In genomic region chr4:139458999-139459398, GRCh38 we compare ENCODE assay signal across 15 cellular contexts. TPM values are rescaled to one million over a fixed set of nuclear protein-coding genes. Genes with fewer than 3 reads are reported as not detected.
DNase-seq lines count a peak whose midpoint lies in the region; ATAC-seq, FAIRE-seq and TF ChIP-seq lines count a peak whose summit lies in the region.
"Had no signal": no experiment of that assay in that cellular context is flagged by ENCODE, and none has a peak within 500 bp of the region (broad histone marks: within the 10 kb centered on the region; RNA-seq: fewer than 3 reads in every experiment).

No MANE protein-coding gene starts in this region.

- CTCF ChIA-PET in endothelial cell of umbilical vein (lab: Charles Lee) = no interaction called here

- dilution Hi-C loops in endothelial cell of umbilical vein (cut with MboI; ENCODE audit: extremely low pct_ligation_motif_present, low sequenced_read_pairs) = no loop called here

- H3K79me2 ChIP-seq in Loucy (ENCODE audit: insufficient read depth, low read length) (peaks cover 51% of the 10 kb centered on the region), endothelial cell of umbilical vein (ENCODE audit: control insufficient read depth, insufficient read depth, low read length) (peaks cover 82% of the 10 kb centered on the region)

- peaks cover 56% of the 10 kb centered on the region for H3K4me1 Mint-ChIP-seq in osteocyte (ENCODE audit: unreplicated experiment)

- DNase-seq in ELF-1 (ENCODE audit: low read depth, low spot score) = peak; percentile 25
- DNase-seq in endothelial cell of umbilical vein (ENCODE audit: low read depth, low spot score) = no peak
- DNase-seq in osteocyte (ENCODE audit: extremely low spot score, unreplicated experiment) = no peak
- no peak for DNase-seq in NCI-H146 (lab: John Stamatoyannopoulos, UW)
- DNase-seq in GM19238 (ENCODE audit: insufficient read length, low spot score) = no peak
- DNase-seq: activated CD4-positive, alpha-beta T cell treated with anti-CD3 and anti-CD28 coated beads, Interleukin-2, amount 50 U/mL, for 48 hours; activated naive CD4-positive, alpha-beta T cell treated with anti-CD3 and anti-CD28 coated beads, Interleukin-2, amount 10 ng/mL, durations not matched to agents 7 days and 5 days; colonic mucosa; NCI-H2029; sigmoid colon; T-helper 1 cell had no signal

- H3K4me3 Mint-ChIP-seq in osteocyte (ENCODE audit: unreplicated experiment) = no peak overlapping the region
- H3K4me3 Mint-ChIP-seq: activated naive CD4-positive, alpha-beta T cell treated with anti-CD3 and anti-CD28 coated beads, Interleukin-2, amount 10 ng/mL, durations not matched to agents 7 days and 5 days had no signal

- H3K27me3 Mint-ChIP-seq in osteocyte (ENCODE audit: unreplicated experiment) = no peaks in the 10 kb centered on the region
- H3K27me3 Mint-ChIP-seq: activated naive CD4-positive, alpha-beta T cell treated with anti-CD3 and anti-CD28 coated beads, Interleukin-2, amount 10 ng/mL, durations not matched to agents 7 days and 5 days had no signal

- no peak for TF ChIP-seq POLR2A in endothelial cell of umbilical vein (IDR thresholded peaks at IDR 0.05; ENCODE audit: low read depth, low read length)

- H3K4me3 ChIP-seq in Loucy (ENCODE audit: low read length, poor library complexity, severe bottlenecking) (peak overlapping the region; percentile 80), endothelial cell of umbilical vein (replicated peaks in 1 of 3; ENCODE audit: insufficient read depth in 1 of 3, low read depth in 1 of 3, low read length in 3 of 3) (no peak overlapping the region)
- H3K4me3 ChIP-seq: colonic mucosa, GM12878, sigmoid colon had no signal

- no peaks in the 10 kb centered on the region for H3K27me3 ChIP-seq in Loucy (ENCODE audit: insufficient read depth, low read length, poor library complexity, severe bottlenecking)
- no peaks in the 10 kb centered on the region for H3K27me3 ChIP-seq in endothelial cell of umbilical vein (ENCODE audit: control insufficient read depth in 2 of 2, insufficient read depth in 2 of 2, low read length in 2 of 2)
- H3K27me3 ChIP-seq: colonic mucosa, sigmoid colon had no signal

- no peak overlapping the region for H3K27ac ChIP-seq in endothelial cell of umbilical vein (ENCODE audit: insufficient read depth, low read depth, low read length)
- H3K27ac ChIP-seq: colonic mucosa, sigmoid colon had no signal

- peaks cover 8% of the 10 kb centered on the region for H3K36me3 Mint-ChIP-seq in osteocyte (ENCODE audit: unreplicated experiment)

- H2AFZ ChIP-seq in Loucy (ENCODE audit: low read length) (no peak overlapping the region), endothelial cell of umbilical vein (ENCODE audit: low read depth, low read length) (no peak overlapping the region)

- no peaks in the 10 kb centered on the region for H3F3A ChIP-seq in Loucy (ENCODE audit: low read depth)

- FAIRE-seq in endothelial cell of umbilical vein (lab: Jason Lieb, UNC) = no peak
- FAIRE-seq: GM12878 had no signal

- H4K20me1 ChIP-seq in Loucy (ENCODE audit: insufficient read depth, low read length, poor library complexity, severe bottlenecking) (peaks cover 35% of the 10 kb centered on the region), endothelial cell of umbilical vein (replicated peaks; ENCODE audit: control insufficient read depth, extremely low read depth, insufficient read depth, low read length) (peaks cover 3% of the 10 kb centered on the region)

- no peaks in the 10 kb centered on the region for H3K9me3 Mint-ChIP-seq in osteocyte (ENCODE audit: unreplicated experiment)
- H3K9me3 Mint-ChIP-seq: activated naive CD4-positive, alpha-beta T cell treated with anti-CD3 and anti-CD28 coated beads, Interleukin-2, amount 10 ng/mL, durations not matched to agents 7 days and 5 days had no signal

- ATAC-seq in GM18858 (IDR thresholded peaks at IDR 0.05; ENCODE audit: unreplicated experiment) = no peak
- ATAC-seq: GM12878, Right ventricle myocardium inferior had no signal

- BruUV-seq in endothelial cell of umbilical vein (replicated peaks; lab: Mats Ljungman, UMichigan) = no TSS peak

- H3K9ac ChIP-seq in Loucy (ENCODE audit: low read depth, low read length, poor library complexity, severe bottlenecking) = no peak overlapping the region
- H3K9ac ChIP-seq in endothelial cell of umbilical vein (replicated peaks; ENCODE audit: extremely low read depth, insufficient read depth, low read length) = no peak overlapping the region

- H3K9me2 ChIP-seq in Loucy (replicated peaks; ENCODE audit: low read depth, low read length) = no peaks in the 10 kb centered on the region

- H3K36me3 ChIP-seq in Loucy (ENCODE audit: insufficient read depth, low read length) (no peaks in the 10 kb centered on the region), endothelial cell of umbilical vein (ENCODE audit: control insufficient read depth in 2 of 2, extremely low read depth in 1 of 2, insufficient read depth in 2 of 2, low read length in 2 of 2) (no peaks in the 10 kb centered on the region)
- H3K36me3 ChIP-seq: colonic mucosa, sigmoid colon had no signal

- H3K4me2 ChIP-seq in Loucy (ENCODE audit: low read depth, low read length, poor library complexity, severe bottlenecking) (peak overlapping the region; percentile 78), endothelial cell of umbilical vein (ENCODE audit: insufficient read depth, low read length) (no peak overlapping the region)

- peaks cover 43% of the 10 kb centered on the region for H3K4me1 ChIP-seq in Loucy (ENCODE audit: insufficient read depth, low read length, poor library complexity, severe bottlenecking)
- H3K4me1 ChIP-seq in endothelial cell of umbilical vein (ENCODE audit: control insufficient read depth, extremely low read depth, insufficient read depth, low read length) = peaks cover 36% of the 10 kb centered on the region
- H3K4me1 ChIP-seq: colonic mucosa had no signal

- H3K9me1 ChIP-seq in endothelial cell of umbilical vein (replicated peaks; ENCODE audit: control insufficient read depth, extremely low read depth, insufficient read depth, low read length) = no peaks in the 10 kb centered on the region

- intact Hi-C loops in endothelial cell of umbilical vein (cut with micrococcal nuclease) = no loop called here

- no peak for TF ChIP-seq CTCF in Loucy (conservative IDR thresholded peaks at IDR 0.05; ENCODE audit: low read length)
- TF ChIP-seq CTCF in endothelial cell of umbilical vein (IDR thresholded peaks at IDR 0.05; ENCODE audit: extremely low read depth in 1 of 2, insufficient read depth in 1 of 2, low read depth in 1 of 2, low read length in 2 of 2) = no peak
- TF ChIP-seq CTCF in osteocyte (IDR thresholded peaks at IDR 0.05) = no peak

- peak overlapping the region; percentile 66 for H3K27ac Mint-ChIP-seq in osteocyte (ENCODE audit: unreplicated experiment)
- H3K27ac Mint-ChIP-seq: activated naive CD4-positive, alpha-beta T cell treated with anti-CD3 and anti-CD28 coated beads, Interleukin-2, amount 10 ng/mL, durations not matched to agents 7 days and 5 days had no signal

- H3K9me3 ChIP-seq in Loucy (ENCODE audit: insufficient read depth, low read depth, low read length) = no peaks in the 10 kb centered on the region
- no peaks in the 10 kb centered on the region for H3K9me3 ChIP-seq in endothelial cell of umbilical vein (replicated peaks; ENCODE audit: control insufficient read depth, insufficient read depth, low read length)
- H3K9me3 ChIP-seq: colonic mucosa, sigmoid colon had no signal

- POLR2A ChIA-PET in endothelial cell of umbilical vein (lab: Charles Lee) = no interaction called here

TF ChIP-seq in endothelial cell of umbilical vein, 7 proteins besides CTCF, POLR2A, EP300 and RAD21:
- no peak for TF ChIP-seq MAX (IDR thresholded peaks at IDR 0.05; ENCODE audit: insufficient read depth, insufficient read length)
- no peak for TF ChIP-seq EZH2 (IDR thresholded peaks at IDR 0.05; ENCODE audit: borderline replicate concordance, low read depth, low read length, severe bottlenecking)
- no peak for TF ChIP-seq MYC (IDR thresholded peaks at IDR 0.05; ENCODE audit: low read depth, low read length)
- TF ChIP-seq GATA2 (IDR thresholded peaks at IDR 0.05; ENCODE audit: insufficient read depth, insufficient read length, low read depth, low read length) = no peak
- no peak for TF ChIP-seq POLR2AphosphoS5 (IDR thresholded peaks at IDR 0.05; ENCODE audit: insufficient read depth, low read depth, low read length)
- TF ChIP-seq FOS (IDR thresholded peaks at IDR 0.05; ENCODE audit: borderline replicate concordance, insufficient read depth, low read length) = peak; percentile 19
- no peak for TF ChIP-seq JUN (IDR thresholded peaks at IDR 0.05; ENCODE audit: borderline replicate concordance, insufficient read depth, insufficient read length, low read depth)

RNA-seq across cellular contexts. Expression of gene RAB33B, which starts 5.1 kb away (rescaled TPM):
- 12.3 and 14.7 TPM in 2 replicates for total RNA-seq in endothelial cell of umbilical vein
- polyA plus RNA-seq in endothelial cell of umbilical vein = 6.7 and 7.8 TPM in 2 replicates
- polyA plus RNA-seq in endothelial cell of umbilical vein (2011; cell fraction: cytosol; rRNA removed) = 8.2 and 8.7 TPM in 2 replicates
- 6.9 and 7.7 TPM in 2 replicates for polyA plus RNA-seq in endothelial cell of umbilical vein (2011; cell fraction: nucleus; rRNA removed)
- 8.3 and 10.4 TPM in 2 replicates for polyA plus RNA-seq in endothelial cell of umbilical vein (2012)
- polyA minus RNA-seq in endothelial cell of umbilical vein = 11.3 and 12.8 TPM in 2 replicates
- polyA minus RNA-seq in endothelial cell of umbilical vein (2011; cell fraction: cytosol; rRNA and poly(A)+ RNA removed) = 6.7 TPM
- polyA minus RNA-seq in endothelial cell of umbilical vein (2011; cell fraction: nucleus; rRNA and poly(A)+ RNA removed) = 10.3 and 12.6 TPM in 2 replicates
- 10.3 and 10.4 TPM in 2 replicates for total RNA-seq in osteocyte
